Comparison of ENCODE assay signal across 13 cellular contexts in the genomic region with DNA sequence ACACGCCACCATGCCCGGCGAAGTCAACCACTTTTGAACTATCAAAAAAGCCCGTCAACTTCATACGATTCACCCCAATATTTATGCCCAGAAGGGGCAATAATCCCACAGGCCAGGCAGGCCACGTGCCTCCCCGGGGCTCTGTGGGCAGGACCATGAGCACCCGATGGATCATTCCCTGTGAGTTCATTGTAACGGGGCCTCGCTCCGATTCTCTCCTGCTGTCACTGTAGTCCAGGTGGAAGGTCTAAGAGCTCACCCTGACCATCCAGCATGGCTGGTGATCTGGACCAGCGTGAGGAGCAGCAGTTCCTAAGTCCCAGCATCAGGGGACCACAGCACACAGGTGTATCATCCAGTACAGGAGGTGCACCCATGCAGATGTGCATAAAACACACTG.
"Had no signal": no experiment of that assay in that cellular context is flagged by ENCODE, and none has a peak within 500 bp of the region (broad histone marks: within the 10 kb centered on the region; RNA-seq: fewer than 3 reads in every experiment).

No MANE protein-coding gene starts in this region.

- H3K27ac Mint-ChIP-seq: activated naive CD8-positive, alpha-beta T cell treated with anti-CD3 and anti-CD28 coated beads, Interleukin-2, amount 50 U/mL, for 24 hours; stimulated activated naive B cell treated with anti-CD40 and anti-IgM and Interleukin-4, amounts not matched to agents 10 μg/mL and 1 μg/mL and 100 μg/mL, for 72 hours had no signal

- H3K27me3 ChIP-seq: upper lobe of left lung had no signal

- ATAC-seq: activated naive CD8-positive, alpha-beta T cell treated with anti-CD3 and anti-CD28 coated beads, Interleukin-2, amount 50 U/mL, for 24 hours; left ventricle myocardium superior had no signal

- H3K4me1 ChIP-seq: parathyroid adenoma had no signal

- H3K4me2 ChIP-seq: smooth muscle cell had no signal

- H3K4me1 Mint-ChIP-seq: activated naive CD8-positive, alpha-beta T cell treated with anti-CD3 and anti-CD28 coated beads, Interleukin-2, amount 50 U/mL, for 24 hours had no signal

- H3K9ac ChIP-seq: parathyroid adenoma had no signal

- H3K9me3 Mint-ChIP-seq: activated naive CD8-positive, alpha-beta T cell treated with anti-CD3 and anti-CD28 coated beads, Interleukin-2, amount 50 U/mL, for 24 hours had no signal

- H3K4me3 Mint-ChIP-seq: activated naive CD8-positive, alpha-beta T cell treated with anti-CD3 and anti-CD28 coated beads, Interleukin-2, amount 50 U/mL, for 24 hours; stimulated activated naive B cell treated with anti-CD40 and anti-IgM and Interleukin-4, amounts not matched to agents 10 μg/mL and 1 μg/mL and 100 μg/mL, for 72 hours had no signal

- H3K4me3 ChIP-seq: coronary artery, smooth muscle cell, upper lobe of left lung had no signal

- H3K27me3 Mint-ChIP-seq: activated naive CD8-positive, alpha-beta T cell treated with anti-CD3 and anti-CD28 coated beads, Interleukin-2, amount 50 U/mL, for 24 hours had no signal

- H3K27ac ChIP-seq: coronary artery, parathyroid adenoma, upper lobe of left lung had no signal

- H3K9me3 ChIP-seq: upper lobe of left lung had no signal

- DNase-seq: activated CD4-positive, alpha-beta T cell treated with anti-CD3 and anti-CD28 coated beads for 4 hours; activated gamma-delta T cell; activated naive CD8-positive, alpha-beta T cell treated with anti-CD3 and anti-CD28 coated beads, Interleukin-2, amount 50 U/mL, for 24 hours; activated T-cell treated with anti-CD3 and anti-CD28 coated beads for 4 hours; effector CD4-positive, alpha-beta T cell; foreskin melanocyte; left ventricle myocardium superior; stimulated activated naive B cell treated with anti-CD40 and anti-IgM and Interleukin-4, amounts not matched to agents 10 μg/mL and 1 μg/mL and 100 μg/mL, for 72 hours; T-helper 9 cell had no signal

- H2AFZ ChIP-seq: parathyroid adenoma had no signal
